14 cellular contexts compared by ENCODE assay signal in the genomic region with DNA sequence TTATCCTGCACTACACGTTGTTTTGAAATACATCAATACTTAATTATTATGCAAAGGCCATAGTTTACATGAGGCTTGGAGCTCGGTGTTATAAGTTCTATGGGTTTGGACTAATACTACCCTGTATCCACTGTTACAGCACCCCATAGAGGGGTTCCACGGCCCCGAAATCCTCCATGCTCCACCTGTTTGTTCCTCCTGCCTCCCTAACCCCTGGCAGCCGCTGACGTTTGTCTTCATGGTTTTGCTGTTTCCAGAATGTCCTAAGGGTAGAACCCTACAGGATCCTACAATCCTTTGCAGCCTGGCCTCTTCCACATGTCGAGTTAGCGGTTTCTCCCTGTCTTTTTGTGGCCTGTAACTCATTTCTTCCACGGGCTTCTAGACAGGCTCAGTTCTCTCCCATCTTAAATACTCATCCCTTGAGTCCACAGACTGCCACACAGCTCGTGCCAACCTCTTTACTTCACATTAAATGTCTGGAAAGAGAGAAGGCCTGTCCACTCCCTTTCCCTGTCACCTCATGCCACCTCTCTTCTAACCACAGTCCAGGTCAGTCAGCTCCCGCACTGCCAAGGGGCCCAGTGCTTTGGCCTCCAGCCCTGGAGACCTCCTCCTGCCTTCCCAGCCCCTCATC. TPM values are rescaled to one million over a fixed set of nuclear protein-coding genes. Genes with fewer than 3 reads are reported as not detected.
A peak's percentile ranks its signal among the peaks of the same experiment; 100 is the strongest.
DNase-seq lines count a peak whose midpoint lies in the region; ATAC-seq, FAIRE-seq and TF ChIP-seq lines count a peak whose summit lies in the region.
"Had no signal": no experiment of that assay in that cellular context is flagged by ENCODE, and none has a peak within 500 bp of the region (broad histone marks: within the 10 kb centered on the region; RNA-seq: fewer than 3 reads in every experiment).

No MANE protein-coding gene starts in this region.

- H2AK5ac ChIP-seq in H1 (ENCODE audit: low read depth, low read length) = peak overlapping the region; percentile 65; the same call in 1 of the 2 replicates

- H4K8ac ChIP-seq in H1 (ENCODE audit: extremely low read depth, insufficient read depth, low read length) = no peak overlapping the region

- H3K56ac ChIP-seq in H1 (replicated peaks; ENCODE audit: insufficient read length, low read depth, low read length) = no peak overlapping the region

- H3K4me2 ChIP-seq in GM23338 (no peak overlapping the region), H1 (ENCODE audit: insufficient read depth in 1 of 2, low read depth in 2 of 2, low read length in 2 of 2) (peak overlapping the region in 1 of 2 experiments; percentile 37; a peak in 1 of 4 replicates)

- peak overlapping the region; percentile 80; the same call in 1 of the 2 replicates for H2BK12ac ChIP-seq in H1 (ENCODE audit: low read depth, low read length)

- 68% methylated on average over 11 of the region's 11 CpGs; no CpG with 5 or more reads in 1 of the 2 experiments for WGBS in H1 (ENCODE audit: extremely low coverage in 1 of 2, insufficient coverage in 1 of 2, insufficient read length in 1 of 2, insufficient replicate concordance in 2 of 2, low coverage in 1 of 2, low lambda C conversion rate in 2 of 2, missing lambda C conversion rate in 1 of 2), 2 experiments

- FAIRE-seq in H1 (lab: Jason Lieb, UNC) = no peak

- no peaks in the 10 kb centered on the region for H3K27me3 Mint-ChIP-seq in activated T-cell treated with anti-CD3 and anti-CD28 coated beads, Interleukin-2, amount 50 U/mL, for 24 hours
- H3K27me3 Mint-ChIP-seq in GM23338 (ENCODE audit: insufficient read depth, low read depth, poor library complexity) (peaks cover 30% of the 10 kb centered on the region), progenitor cell of endocrine pancreas (peaks cover 38% of the 10 kb centered on the region)

- H2BK15ac ChIP-seq in H1 (ENCODE audit: low read length) = 0 out of 2 replicates have a peak overlapping the region, but pooled peaks have one; percentile 29

- H3K9me2 ChIP-seq in GM23338 (ENCODE audit: insufficient read depth) = no peaks in the 10 kb centered on the region

- H3K27ac ChIP-seq in GM23338 (ENCODE audit: low read depth) (no peak overlapping the region), H1 (ENCODE audit: low read depth, low read length) (no peak overlapping the region)
- H3K27ac ChIP-seq: ovary, thoracic aorta had no signal

- H3K36me3 ChIP-seq in GM23338 (ENCODE audit: insufficient read depth) = no peaks in the 10 kb centered on the region
- no peaks in the 10 kb centered on the region for H3K36me3 ChIP-seq in H1 (ENCODE audit: control insufficient read depth in 2 of 4, insufficient read depth in 4 of 4, low read length in 3 of 4)
- H3K36me3 ChIP-seq: ovary, thoracic aorta had no signal

- H3K23me2 ChIP-seq in H1 (ENCODE audit: low read depth, low read length) = peaks cover 3% of the 10 kb centered on the region; the same call in 1 of the 2 replicates

- no peaks in the 10 kb centered on the region for H3K9me3 Mint-ChIP-seq in activated T-cell treated with anti-CD3 and anti-CD28 coated beads, Interleukin-2, amount 50 U/mL, for 24 hours
- no peaks in the 10 kb centered on the region; the same call in 2 of the 3 replicates for H3K9me3 Mint-ChIP-seq in GM23338
- no peaks in the 10 kb centered on the region for H3K9me3 Mint-ChIP-seq in progenitor cell of endocrine pancreas (ENCODE audit: low read depth)
- H3K9me3 Mint-ChIP-seq: memory B cell had no signal

- H2AFZ ChIP-seq in GM23338 (no peak overlapping the region; the same call in 1 of the 2 replicates), H1 (ENCODE audit: low read length) (no peak overlapping the region)

- CTCF ChIA-PET in H1 (lab: Charles Lee; ENCODE audit: partially characterized antibody) = interaction anchor here (0.9 to 4.9 kb wide), 7 partner anchors 16 to 207 kb away, joined by 3 to 15 read pairs (median 5); no protein-coding TSS in a partner anchor

- H2BK120ac ChIP-seq in H1 (replicated peaks; ENCODE audit: low read depth, low read length) = no peak overlapping the region

- no peak overlapping the region for H3K9ac ChIP-seq in H1 (replicated peaks in 1 of 4; ENCODE audit: extremely low read depth in 1 of 4, low read depth in 3 of 4, low read length in 3 of 4)

- TF ChIP-seq EP300 in H1 (IDR thresholded peaks at IDR 0.05; ENCODE audit: borderline replicate concordance in 1 of 2, low read depth in 2 of 2, low read length in 2 of 2) = no peak

- H3K23ac ChIP-seq in H1 (ENCODE audit: insufficient read length) = no peak overlapping the region

- no peak overlapping the region for H3K4ac ChIP-seq in H1 (replicated peaks; ENCODE audit: insufficient read length, low read depth, low read length)

- no peak for TF ChIP-seq POLR2A in H1 (IDR thresholded peaks at IDR 0.05; ENCODE audit: control extremely low read depth in 1 of 2, low read depth in 2 of 2, low read length in 2 of 2)

- POLR2A ChIA-PET in H1 (lab: Charles Lee; ENCODE audit: partially characterized antibody) = interaction anchor here (0.7 to 1.4 kb wide), 3 partner anchors 10 to 173 kb away, joined by 3 read pairs; no protein-coding TSS in a partner anchor

- H3K4me3 ChIP-seq in GM23338 (no peak overlapping the region), H1 (ENCODE audit: extremely low read depth in 1 of 4, insufficient read depth in 2 of 4, low read depth in 3 of 4, low read length in 4 of 4) (0 out of 8 replicates have a peak overlapping the region, but pooled peaks of 1 of the 4 experiments have one; percentile 17)
- H3K4me3 ChIP-seq: ovary, thoracic aorta had no signal

- H3K79me1 ChIP-seq in H1 (ENCODE audit: low read depth, low read length) = no peaks in the 10 kb centered on the region; the same call in 1 of the 2 replicates

- ATAC-seq in GM23338 (no peak), GM21360 (IDR thresholded peaks at IDR 0.05; ENCODE audit: unreplicated experiment) (no peak)

- no peak overlapping the region for H4K5ac ChIP-seq in H1 (ENCODE audit: insufficient read length, low read depth, low read length)

- TF ChIP-seq RAD21 in H1 (IDR thresholded peaks at IDR 0.05 in 1 of 2, conservative IDR thresholded peaks at IDR 0.05 in 1 of 2; ENCODE audit: low read depth in 2 of 2, low read length in 2 of 2) = no peak

- no peak overlapping the region for H3K14ac ChIP-seq in H1 (ENCODE audit: insufficient read length)

- no peak overlapping the region; the same call in 1 of the 2 replicates for H3K18ac ChIP-seq in H1 (ENCODE audit: extremely low read depth, low read length)

- H3K4me3 Mint-ChIP-seq in activated T-cell treated with anti-CD3 and anti-CD28 coated beads, Interleukin-2, amount 50 U/mL, for 24 hours = peak overlapping the region; percentile 6
- peak overlapping the region; percentile 51 for H3K4me3 Mint-ChIP-seq in GM23338
- H3K4me3 Mint-ChIP-seq in progenitor cell of endocrine pancreas (ENCODE audit: low read depth) = peak overlapping the region; percentile 3
- H3K4me3 Mint-ChIP-seq: memory B cell had no signal

- no peak overlapping the region; the same call in 1 of the 2 replicates for H2BK5ac ChIP-seq in H1 (ENCODE audit: low read depth, low read length)

- H3K27me3 ChIP-seq in GM23338 (ENCODE audit: insufficient read depth) = no peaks in the 10 kb centered on the region
- peaks cover 0 to 27% (median 6%) of the 10 kb centered on the region in 4 experiments; a peak in 4 of 7 replicates for H3K27me3 ChIP-seq in H1 (replicated peaks in 1 of 4; ENCODE audit: control insufficient read depth in 3 of 4, extremely low read depth in 1 of 4, insufficient read depth in 3 of 4, low read length in 3 of 4)
- H3K27me3 ChIP-seq: ovary had no signal

- TF ChIP-seq CTCF in GM23338 (conservative IDR thresholded peaks at IDR 0.05; ENCODE audit: low read depth in 2 of 2) = no peak
- TF ChIP-seq CTCF in H1 (IDR thresholded peaks at IDR 0.05; ENCODE audit: control extremely low read depth in 1 of 3, insufficient read depth in 1 of 3, low read depth in 1 of 3, low read length in 3 of 3) = no peak
- no peak for TF ChIP-seq CTCF in progenitor cell of endocrine pancreas (IDR thresholded peaks at IDR 0.05; ENCODE audit: unreplicated experiment)

- no peaks in the 10 kb centered on the region for H3F3A ChIP-seq in GM23338 (replicated peaks; ENCODE audit: low read depth)

- H3K36me3 Mint-ChIP-seq in activated T-cell treated with anti-CD3 and anti-CD28 coated beads, Interleukin-2, amount 50 U/mL, for 24 hours (ENCODE audit: low read depth) = no peaks in the 10 kb centered on the region
- H3K36me3 Mint-ChIP-seq in GM23338 (ENCODE audit: low read depth) (no peaks in the 10 kb centered on the region), progenitor cell of endocrine pancreas (ENCODE audit: insufficient read depth) (no peaks in the 10 kb centered on the region)
- H3K36me3 Mint-ChIP-seq: memory B cell had no signal

- H3K4me1 Mint-ChIP-seq in activated T-cell treated with anti-CD3 and anti-CD28 coated beads, Interleukin-2, amount 50 U/mL, for 24 hours (ENCODE audit: low read depth) = peaks cover 17% of the 10 kb centered on the region
- H3K4me1 Mint-ChIP-seq in GM23338 (peaks cover 31% of the 10 kb centered on the region), progenitor cell of endocrine pancreas (ENCODE audit: low read depth) (peaks cover 41% of the 10 kb centered on the region)

- DNase-seq in activated T-cell treated with anti-CD3 and anti-CD28 coated beads, Interleukin-2, amount 50 U/mL, for 24 hours = peak; percentile 33
- DNase-seq in activated T-cell treated with anti-CD3 and anti-CD28 coated beads, Interleukin-2, amount 50 U/mL, for 1 hour = no peak
- DNase-seq in GM23338 (ENCODE audit: low spot score) (no peak), H1 (ENCODE audit: low read depth in 1 of 2, low spot score in 2 of 2) (peak in 1 of 2 experiments; percentile 49), progenitor cell of endocrine pancreas (ENCODE audit: low spot score, unreplicated experiment) (no peak), GDM1 (lab: John Stamatoyannopoulos, UW) (no peak), GF-D8 (lab: John Stamatoyannopoulos, UW) (no peak)
- DNase-seq: NCI-H1930, NCI-H774 had no signal

- H2BK20ac ChIP-seq in H1 (ENCODE audit: low read length) = no peak overlapping the region

- no peaks in the 10 kb centered on the region for H4K20me1 ChIP-seq in GM23338 (replicated peaks; ENCODE audit: insufficient read depth)
- peaks cover 0 to 4% of the 10 kb centered on the region in 2 experiments for H4K20me1 ChIP-seq in H1 (replicated peaks in 1 of 2; ENCODE audit: control insufficient read depth in 1 of 2, insufficient read depth in 2 of 2, low read length in 2 of 2)

- H3K79me2 ChIP-seq in GM23338 (replicated peaks; ENCODE audit: insufficient read depth) (no peaks in the 10 kb centered on the region), H1 (ENCODE audit: control insufficient read depth in 1 of 2, insufficient read depth in 2 of 2, low read length in 2 of 2) (no peaks in the 10 kb centered on the region)

- H3K4me1 ChIP-seq in GM23338 (ENCODE audit: insufficient read depth) = peaks cover 10% of the 10 kb centered on the region; the same call in 1 of the 2 replicates
- peaks cover 5 to 14% (median 12%) of the 10 kb centered on the region in 4 experiments for H3K4me1 ChIP-seq in H1 (replicated peaks in 1 of 4; ENCODE audit: control insufficient read depth in 3 of 4, insufficient read depth in 4 of 4, low read length in 3 of 4)

- H3K27ac Mint-ChIP-seq in activated T-cell treated with anti-CD3 and anti-CD28 coated beads, Interleukin-2, amount 50 U/mL, for 24 hours = peak overlapping the region; percentile 63
- H3K27ac Mint-ChIP-seq in GM23338 = no peak overlapping the region
- no peak overlapping the region for H3K27ac Mint-ChIP-seq in progenitor cell of endocrine pancreas
- H3K27ac Mint-ChIP-seq: memory B cell had no signal

- no peak overlapping the region for H4K91ac ChIP-seq in H1 (replicated peaks; ENCODE audit: insufficient read length, low read length)

- H3K9me3 ChIP-seq in H1 (ENCODE audit: insufficient read depth in 2 of 2, low read depth in 1 of 2, low read length in 1 of 2) = no peaks in the 10 kb centered on the region
- H3K9me3 ChIP-seq: ovary, thoracic aorta had no signal

RNA-seq across cellular contexts. Expression of a gene that starts 42.4 kb away (rescaled TPM):
- not detected in 2 replicates for total RNA-seq in GM23338 (2014; rRNA removed; shearing (Covaris generic))
- polyA plus RNA-seq in GM23338 (2016; fragmentation: Nextera tagmentation; extraction: Ambion mirVana) = 0.34 TPM in 1 of 2 replicates, not detected in the other
- total RNA-seq in H1 (2021; fragmentation: NEBNext Ultra II Directional; extraction: Animal tissue kit (Norgen Biotek cat#: 25700)) = not detected in 2 replicates
- polyA plus RNA-seq in H1 (2011; rRNA removed) = 0.09 and 0.16 TPM in 2 replicates
- 0.09 TPM for polyA plus RNA-seq in H1 (2011; cell fraction: cytosol; rRNA removed)
- 0.11 TPM for polyA plus RNA-seq in H1 (2011; cell fraction: nucleus; rRNA removed)
- polyA plus RNA-seq in H1 (2012, experiment 1 of 2) = 0.11 TPM in 1 of 4 replicates, not detected in the others
- not detected for polyA plus RNA-seq in H1 (2012, experiment 2 of 2)
- not detected for polyA plus RNA-seq in H1 (2013, experiment 1 of 2)
- polyA plus RNA-seq in H1 (2013, experiment 2 of 2) = not detected
- not detected in 2 replicates for polyA minus RNA-seq in H1 (2011; rRNA and poly(A)+ RNA removed)
- polyA minus RNA-seq in H1 (2011; cell fraction: cytosol; rRNA and poly(A)+ RNA removed) = not detected
- polyA minus RNA-seq in H1 (2011; cell fraction: nucleus; rRNA and poly(A)+ RNA removed) = not detected
- total RNA-seq in progenitor cell of endocrine pancreas = 0.53 and 1.1 TPM in 2 replicates
- total RNA-seq: thoracic aorta had no signal

RNA-seq across cellular contexts. Expression of a gene that starts 53.0 kb away (rescaled TPM):
- not detected in 2 replicates for total RNA-seq in GM23338 (2014; rRNA removed; shearing (Covaris generic))
- not detected in 2 replicates for polyA plus RNA-seq in GM23338 (2016; fragmentation: Nextera tagmentation; extraction: Ambion mirVana)
- not detected in 2 replicates for total RNA-seq in H1 (2021; fragmentation: NEBNext Ultra II Directional; extraction: Animal tissue kit (Norgen Biotek cat#: 25700))
- polyA plus RNA-seq in H1 (2011; rRNA removed) = not detected in 2 replicates
- polyA plus RNA-seq in H1 (2011; cell fraction: cytosol; rRNA removed) = not detected
- polyA plus RNA-seq in H1 (2011; cell fraction: nucleus; rRNA removed) = not detected
- not detected in 4 replicates for polyA plus RNA-seq in H1 (2012, experiment 1 of 2)
- not detected for polyA plus RNA-seq in H1 (2012, experiment 2 of 2)
- polyA plus RNA-seq in H1 (2013, experiment 1 of 2) = not detected
- polyA plus RNA-seq in H1 (2013, experiment 2 of 2) = not detected
- not detected in 2 replicates for polyA minus RNA-seq in H1 (2011; rRNA and poly(A)+ RNA removed)
- polyA minus RNA-seq in H1 (2011; cell fraction: cytosol; rRNA and poly(A)+ RNA removed) = not detected
- not detected for polyA minus RNA-seq in H1 (2011; cell fraction: nucleus; rRNA and poly(A)+ RNA removed)
- total RNA-seq in progenitor cell of endocrine pancreas = 68.7 and 75.2 TPM in 2 replicates
- total RNA-seq: RPMI7951, thoracic aorta had no signal
- polyA plus RNA-seq: ovary had no signal

RNA-seq across cellular contexts. Expression of a gene that starts 56.4 kb away (rescaled TPM):
- total RNA-seq in GM23338 (2014; rRNA removed; shearing (Covaris generic)) = 1.6 and 2.6 TPM in 2 replicates
- polyA plus RNA-seq in GM23338 (2016; fragmentation: Nextera tagmentation; extraction: Ambion mirVana) (0.57 and 0.73 TPM in 2 replicates), H1 (2011; rRNA removed) (0.41 and 0.51 TPM in 2 replicates)
- total RNA-seq in H1 (2021; fragmentation: NEBNext Ultra II Directional; extraction: Animal tissue kit (Norgen Biotek cat#: 25700)) = 0.23 and 0.56 TPM in 2 replicates
- 0.34 TPM for polyA plus RNA-seq in H1 (2011; cell fraction: cytosol; rRNA removed)
- polyA plus RNA-seq in H1 (2011; cell fraction: nucleus; rRNA removed) = 0.34 TPM
- polyA plus RNA-seq in H1 (2012, experiment 1 of 2) = 0.15 to 0.42 TPM (median 0.37 TPM) in 3 of 4 replicates, not detected in the other
- 0.08 TPM for polyA plus RNA-seq in H1 (2012, experiment 2 of 2)
- 0.26 TPM for polyA plus RNA-seq in H1 (2013, experiment 1 of 2)
- polyA plus RNA-seq in H1 (2013, experiment 2 of 2) = 0.42 TPM
- polyA minus RNA-seq in H1 (2011; rRNA and poly(A)+ RNA removed) = 0.13 TPM in 1 of 2 replicates, not detected in the other
- 0.59 TPM for polyA minus RNA-seq in H1 (2011; cell fraction: cytosol; rRNA and poly(A)+ RNA removed)
- polyA minus RNA-seq in H1 (2011; cell fraction: nucleus; rRNA and poly(A)+ RNA removed) = 0.40 TPM
- 1.6 and 2.4 TPM in 2 replicates for total RNA-seq in progenitor cell of endocrine pancreas
- total RNA-seq: RPMI7951 had no signal

Comparison
In these comparisons a context has a peak if more than half of its experiments do, and no peak if none do; other contexts are left out.
1. RNA of a gene that starts 53.0 kb away (total RNA-seq): 68.7 to 75.2 TPM in progenitor cell of endocrine pancreas; not detected in GM23338 and not detected in H1; every median in the first group is over 10 times any median in the second.
2. Peak in every context shown above with its lines, with median percentiles within 50 percentile points of each other: H3K4me3 Mint-ChIP-seq.